ENCODE assay signal across 8 cellular contexts in the genomic region with DNA sequence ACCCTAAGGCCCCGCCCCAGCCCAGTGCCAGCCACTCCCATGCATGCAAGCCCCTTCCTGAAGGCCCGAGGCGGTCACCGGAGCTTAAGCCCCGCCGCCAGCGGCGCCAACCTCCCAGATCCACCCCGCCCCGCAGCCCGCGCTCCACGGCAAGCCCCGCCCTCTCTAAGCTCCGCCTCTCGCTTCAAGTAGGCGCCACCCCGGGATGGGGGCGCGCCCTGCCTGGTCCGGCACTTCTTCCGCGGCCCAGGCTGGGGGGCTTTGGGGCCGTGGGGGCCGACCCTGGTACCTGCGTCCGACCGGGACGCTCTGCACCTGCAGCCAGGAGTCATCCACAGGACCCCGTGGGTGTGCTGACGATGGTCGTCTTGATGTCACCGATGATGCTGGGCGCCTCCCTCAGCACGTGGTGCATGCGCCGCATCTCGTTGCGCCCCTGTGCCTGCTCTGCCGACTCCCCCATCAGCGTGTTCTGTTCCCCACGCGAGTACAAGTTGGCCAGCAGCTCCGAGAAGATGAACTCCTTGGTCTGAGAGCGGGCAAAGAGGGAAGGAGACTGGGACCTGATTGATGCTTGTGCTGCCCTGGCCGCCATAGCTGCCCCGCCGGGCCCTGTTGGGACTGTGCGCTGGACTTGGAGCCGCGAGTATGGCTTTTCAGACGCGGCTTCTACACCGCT. TPM values are rescaled to one million over a fixed set of nuclear protein-coding genes. Genes with fewer than 3 reads are reported as not detected.
DNase-seq lines count a peak whose midpoint lies in the region; ATAC-seq, FAIRE-seq and TF ChIP-seq lines count a peak whose summit lies in the region.

No MANE protein-coding gene starts in this region.

- no peak overlapping the region for H2BK120ac ChIP-seq in H1 (replicated peaks; ENCODE audit: low read depth, low read length)

- no peak overlapping the region for H3K56ac ChIP-seq in H1 (replicated peaks; ENCODE audit: insufficient read length, low read depth, low read length)

- H2BK15ac ChIP-seq in H1 (ENCODE audit: low read length), result peak overlapping the region; percentile 19; the same call in 1 of the 2 replicates

- H4K5ac ChIP-seq in H1 (ENCODE audit: insufficient read length, low read depth, low read length), result no peak overlapping the region

- H3K4me1 Mint-ChIP-seq in CD8-positive, alpha-beta memory T cell, result peaks cover 7 to 16% (median 14%) of the 10 kb centered on the region in 3 donors
- peaks cover 11% of the 10 kb centered on the region for H3K4me1 Mint-ChIP-seq in activated CD8-positive, alpha-beta memory T cell treated with anti-CD3 and anti-CD28 coated beads, Interleukin-2, amount 10 ng/mL, durations not matched to agents 7 days and 5 days

- no peaks in the 10 kb centered on the region; a peak in 1 of 4 replicates for H3K79me2 ChIP-seq in H1 (ENCODE audit: control insufficient read depth in 1 of 2, insufficient read depth in 2 of 2, low read length in 2 of 2)

- TF ChIP-seq POLR2A in H1 (IDR thresholded peaks at IDR 0.05; ENCODE audit: control extremely low read depth in 1 of 2, low read depth in 2 of 2, low read length in 2 of 2), result peak in 1 of 2 experiments; percentile 56; a peak in 1 of 3 replicates

- peaks cover 27 to 37% of the 10 kb centered on the region in 2 donors for H3K27me3 Mint-ChIP-seq in CD8-positive, alpha-beta memory T cell
- peaks cover 49% of the 10 kb centered on the region for H3K27me3 Mint-ChIP-seq in activated CD8-positive, alpha-beta memory T cell treated with anti-CD3 and anti-CD28 coated beads, Interleukin-2, amount 10 ng/mL, durations not matched to agents 7 days and 5 days

- TF ChIP-seq EP300 in H1 (IDR thresholded peaks at IDR 0.05; ENCODE audit: borderline replicate concordance in 1 of 2, low read depth in 2 of 2, low read length in 2 of 2), result no peak

- no peak overlapping the region for H3K9ac ChIP-seq in H1 (replicated peaks in 1 of 4; ENCODE audit: extremely low read depth in 1 of 4, low read depth in 3 of 4, low read length in 3 of 4)

- TF ChIP-seq CTCF in H1 (IDR thresholded peaks at IDR 0.05; ENCODE audit: control extremely low read depth in 1 of 3, insufficient read depth in 1 of 3, low read depth in 1 of 3, low read length in 3 of 3), result no peak

- ATAC-seq in GM21367 (IDR thresholded peaks at IDR 0.05; ENCODE audit: unreplicated experiment), result peak; percentile 88
- ATAC-seq in activated CD8-positive, alpha-beta memory T cell treated with anti-CD3 and anti-CD28 coated beads, Interleukin-2, amount 10 ng/mL, durations not matched to agents 7 days and 5 days, result peak; percentile 99

- H4K20me1 ChIP-seq in H1 (replicated peaks in 1 of 2; ENCODE audit: control insufficient read depth in 1 of 2, insufficient read depth in 2 of 2, low read length in 2 of 2), result no peaks in the 10 kb centered on the region

- no peak overlapping the region for H3K23ac ChIP-seq in H1 (ENCODE audit: insufficient read length)

- no peaks in the 10 kb centered on the region for H3K36me3 Mint-ChIP-seq in CD8-positive, alpha-beta memory T cell
- H3K36me3 Mint-ChIP-seq in activated CD8-positive, alpha-beta memory T cell treated with anti-CD3 and anti-CD28 coated beads, Interleukin-2, amount 10 ng/mL, durations not matched to agents 7 days and 5 days, result no peaks in the 10 kb centered on the region

- H2BK20ac ChIP-seq in H1 (ENCODE audit: low read length), result no peak overlapping the region

- peak overlapping the region; percentile 85 for H3K4ac ChIP-seq in H1 (replicated peaks; ENCODE audit: insufficient read length, low read depth, low read length)

- peak overlapping the region; percentile 96 for H4K8ac ChIP-seq in H1 (ENCODE audit: extremely low read depth, insufficient read depth, low read length)

- peak overlapping the region; percentile 61 to 95 for H3K4me2 ChIP-seq in H1 (ENCODE audit: insufficient read depth in 1 of 2, low read depth in 2 of 2, low read length in 2 of 2)

- H3K79me1 ChIP-seq in H1 (ENCODE audit: low read depth, low read length), result peaks cover 3% of the 10 kb centered on the region; the same call in 1 of the 2 replicates

- H2BK5ac ChIP-seq in H1 (ENCODE audit: low read depth, low read length), result peak overlapping the region; percentile 46; the same call in 1 of the 2 replicates

- H2AFZ ChIP-seq in H1 (ENCODE audit: low read length), result peak overlapping the region; percentile 33

- 30% methylated on average over 25 of the region's 54 CpGs; no CpG with 5 or more reads in 1 of the 2 experiments for WGBS in H1 (ENCODE audit: extremely low coverage in 1 of 2, insufficient coverage in 1 of 2, insufficient read length in 1 of 2, insufficient replicate concordance in 2 of 2, low coverage in 1 of 2, low lambda C conversion rate in 2 of 2, missing lambda C conversion rate in 1 of 2), 2 experiments
- WGBS in mesodermal cell (ENCODE audit: insufficient coverage in 2 of 2), 2 experiments, result 17 to 23% methylated on average over 34 to 47 of the region's 54 CpGs

- no peak overlapping the region for H4K91ac ChIP-seq in H1 (replicated peaks; ENCODE audit: insufficient read length, low read length)

- H3K4me3 Mint-ChIP-seq in CD8-positive, alpha-beta memory T cell, result peak overlapping the region; percentile 68 to 91 (median 81)
- H3K4me3 Mint-ChIP-seq in activated CD8-positive, alpha-beta memory T cell treated with anti-CD3 and anti-CD28 coated beads, Interleukin-2, amount 10 ng/mL, durations not matched to agents 7 days and 5 days, result peak overlapping the region; percentile 80

- no peak overlapping the region for H3K14ac ChIP-seq in H1 (ENCODE audit: insufficient read length)

- CTCF ChIA-PET in CD8-positive, alpha-beta memory T cell (lab: Charles Lee), result no interaction called here
- CTCF ChIA-PET in activated CD8-positive, alpha-beta memory T cell treated with anti-CD3 and anti-CD28 coated beads, Interleukin-2, amount 10 ng/mL, durations not matched to agents 7 days and 5 days (lab: Charles Lee), result interaction anchor here (0.7 to 1.4 kb wide), 10 partner anchors 8 to 371 kb away, joined by 3 to 5 read pairs (median 3); no protein-coding TSS in a partner anchor
- CTCF ChIA-PET in H1 (lab: Charles Lee; ENCODE audit: partially characterized antibody), result interaction anchor here (0.8 to 2.0 kb wide), 6 partner anchors 11 to 72 kb away, joined by 3 to 8 read pairs (median 3); no protein-coding TSS in a partner anchor

- POLR2A ChIA-PET in CD8-positive, alpha-beta memory T cell (lab: Charles Lee), result interaction anchor here (0.6 kb wide), 1 partner anchor 19 kb away, joined by 3 read pairs; no protein-coding TSS in a partner anchor
- POLR2A ChIA-PET in H1 (lab: Charles Lee; ENCODE audit: partially characterized antibody), result interaction anchor here (0.9 to 1.7 kb wide), 6 partner anchors 9 to 285 kb away, joined by 3 to 5 read pairs (median 3); no protein-coding TSS in a partner anchor

- H3K27me3 ChIP-seq in CD8-positive, alpha-beta memory T cell (ENCODE audit: insufficient read depth, low read length, poor library complexity, severe bottlenecking), result no peaks in the 10 kb centered on the region
- H3K27me3 ChIP-seq in H1 (replicated peaks in 1 of 4; ENCODE audit: control insufficient read depth in 3 of 4, extremely low read depth in 1 of 4, insufficient read depth in 3 of 4, low read length in 3 of 4), result peaks cover 0 to 16% (median 14%) of the 10 kb centered on the region in 4 experiments; a peak in 6 of 7 replicates

- H3K23me2 ChIP-seq in H1 (ENCODE audit: low read depth, low read length), result peaks cover 4% of the 10 kb centered on the region; the same call in 1 of the 2 replicates

- H3K4me3 ChIP-seq in CD8-positive, alpha-beta memory T cell (ENCODE audit: low read length), result peak overlapping the region; percentile 85
- H3K4me3 ChIP-seq in H1 (ENCODE audit: extremely low read depth in 1 of 4, insufficient read depth in 2 of 4, low read depth in 3 of 4, low read length in 4 of 4) (peak overlapping the region; percentile 0 to 94 (median 61)), mesodermal cell (ENCODE audit: extremely low read depth, insufficient read depth, low read length, poor library complexity, severe bottlenecking) (peak overlapping the region; percentile 76)

- no peak for TF ChIP-seq RAD21 in H1 (IDR thresholded peaks at IDR 0.05 in 1 of 2, conservative IDR thresholded peaks at IDR 0.05 in 1 of 2; ENCODE audit: low read depth in 2 of 2, low read length in 2 of 2)

- H3K27ac Mint-ChIP-seq in CD8-positive, alpha-beta memory T cell, result peak overlapping the region in 7 of 8 donors; percentile 33 to 89 (median 66)
- peak overlapping the region; percentile 52 for H3K27ac Mint-ChIP-seq in activated CD8-positive, alpha-beta memory T cell treated with anti-CD3 and anti-CD28 coated beads, Interleukin-2, amount 10 ng/mL, durations not matched to agents 7 days and 5 days

- H3K27ac ChIP-seq in CD8-positive, alpha-beta memory T cell (ENCODE audit: low read depth, low read length), result no peak overlapping the region
- no peak overlapping the region for H3K27ac ChIP-seq in H1 (ENCODE audit: low read depth, low read length)
- H3K27ac ChIP-seq in mesodermal cell (ENCODE audit: low read depth, low read length, severe bottlenecking), result no peak overlapping the region

- peaks cover 10% of the 10 kb centered on the region for H3K4me1 ChIP-seq in CD8-positive, alpha-beta memory T cell (ENCODE audit: insufficient read depth, low read length)
- H3K4me1 ChIP-seq in H1 (replicated peaks in 1 of 4; ENCODE audit: control insufficient read depth in 3 of 4, insufficient read depth in 4 of 4, low read length in 3 of 4) (peaks cover 0 to 7% (median 2%) of the 10 kb centered on the region in 4 experiments), mesodermal cell (ENCODE audit: control insufficient read depth, insufficient read depth, low read length, poor library complexity, severe bottlenecking) (peaks cover 8% of the 10 kb centered on the region)

- no peak overlapping the region for H2AK5ac ChIP-seq in H1 (ENCODE audit: low read depth, low read length)

- DNase-seq in CD8-positive, alpha-beta memory T cell, result peak; percentile 82 to 90 (median 84)
- DNase-seq in HT-29 (ENCODE audit: low spot score), result peak; percentile 91
- peak; percentile 92 for DNase-seq in NOMO-1 treated with DMSO at 0.1 percent for 48 hours (lab: John Stamatoyannopoulos, UW; ENCODE audit: unreplicated experiment)
- peak; percentile 96 for DNase-seq in activated CD8-positive, alpha-beta memory T cell treated with anti-CD3 and anti-CD28 coated beads, Interleukin-2, amount 10 ng/mL, durations not matched to agents 7 days and 5 days
- peak; percentile 88 to 99 for DNase-seq in H1 (ENCODE audit: low read depth in 1 of 2, low spot score in 2 of 2)
- DNase-seq in stimulated activated CD8-positive, alpha-beta memory T cell treated with anti-CD3 and anti-CD28 coated beads, Interleukin-12 subunit alpha, Interleukin-12 subunit beta, amount 100 ng/mL, for 4 hours (ENCODE audit: low read depth), result peak; percentile 77

- peak overlapping the region; percentile 71 for H3K18ac ChIP-seq in H1 (ENCODE audit: extremely low read depth, low read length)

- no peak for FAIRE-seq in H1 (lab: Jason Lieb, UNC)

- no peaks in the 10 kb centered on the region for H3K36me3 ChIP-seq in CD8-positive, alpha-beta memory T cell (ENCODE audit: insufficient read depth, low read length)
- H3K36me3 ChIP-seq in H1 (ENCODE audit: control insufficient read depth in 2 of 4, insufficient read depth in 4 of 4, low read length in 3 of 4), result no peaks in the 10 kb centered on the region
- H3K36me3 ChIP-seq in mesodermal cell (ENCODE audit: control insufficient read depth, insufficient read depth, low read length), result no peaks in the 10 kb centered on the region

- no peaks in the 10 kb centered on the region for H3K9me3 ChIP-seq in CD8-positive, alpha-beta memory T cell (ENCODE audit: low read length)
- peaks cover 0 to 4% of the 10 kb centered on the region in 2 experiments; a peak in 1 of 4 replicates for H3K9me3 ChIP-seq in H1 (ENCODE audit: insufficient read depth in 2 of 2, low read depth in 1 of 2, low read length in 1 of 2)
- H3K9me3 ChIP-seq in mesodermal cell (ENCODE audit: control insufficient read depth, low read length), result no peaks in the 10 kb centered on the region

- peak overlapping the region; percentile 90; the same call in 1 of the 2 replicates for H2BK12ac ChIP-seq in H1 (ENCODE audit: low read depth, low read length)

- H3K9me3 Mint-ChIP-seq in CD8-positive, alpha-beta memory T cell, result no peaks in the 10 kb centered on the region
- no peaks in the 10 kb centered on the region for H3K9me3 Mint-ChIP-seq in activated CD8-positive, alpha-beta memory T cell treated with anti-CD3 and anti-CD28 coated beads, Interleukin-2, amount 10 ng/mL, durations not matched to agents 7 days and 5 days (ENCODE audit: low read depth)

RNA-seq across cellular contexts. Expression of a gene that starts 26.1 kb away (rescaled TPM):
- total RNA-seq in CD8-positive, alpha-beta memory T cell, result not detected
- not detected for polyA plus RNA-seq in CD8-positive, alpha-beta memory T cell
- 8.9 and 10.7 TPM in 2 replicates for total RNA-seq in HT-29 (2014; rRNA removed; shearing (Covaris generic))
- total RNA-seq in activated CD8-positive, alpha-beta memory T cell treated with anti-CD3 and anti-CD28 coated beads, Interleukin-2, amount 10 ng/mL, durations not matched to agents 7 days and 5 days, result under 1 TPM in 1 of 2 experiments, not detected in 1; 0.07 TPM
- 3.0 and 3.2 TPM in 2 replicates for total RNA-seq in H1 (2021; fragmentation: NEBNext Ultra II Directional; extraction: Animal tissue kit (Norgen Biotek cat#: 25700))
- polyA plus RNA-seq in H1 (2011; rRNA removed), result 1.4 and 1.9 TPM in 2 replicates
- polyA plus RNA-seq in H1 (2011; cell fraction: cytosol; rRNA removed), result 1.0 TPM
- polyA plus RNA-seq in H1 (2011; cell fraction: nucleus; rRNA removed), result 4.7 TPM
- 1.5 to 3.6 TPM (median 2.6 TPM) in 4 replicates for polyA plus RNA-seq in H1 (2012, experiment 1 of 2)
- polyA plus RNA-seq in H1 (2012, experiment 2 of 2), result 1.6 TPM
- 3.1 TPM for polyA plus RNA-seq in H1 (2013, experiment 1 of 2)
- polyA plus RNA-seq in H1 (2013, experiment 2 of 2), result 2.0 TPM
- 2.5 and 3.3 TPM in 2 replicates for polyA minus RNA-seq in H1 (2011; rRNA and poly(A)+ RNA removed)
- polyA minus RNA-seq in H1 (2011; cell fraction: cytosol; rRNA and poly(A)+ RNA removed), result 2.3 TPM
- 3.6 TPM for polyA minus RNA-seq in H1 (2011; cell fraction: nucleus; rRNA and poly(A)+ RNA removed)
- polyA plus RNA-seq in mesodermal cell (2013, experiment 1 of 2), result 39.4 TPM
- polyA plus RNA-seq in mesodermal cell (2013, experiment 2 of 2), result 33.6 TPM
